Comparison of ENCODE assay signal across 2 cellular contexts in the genomic region with DNA sequence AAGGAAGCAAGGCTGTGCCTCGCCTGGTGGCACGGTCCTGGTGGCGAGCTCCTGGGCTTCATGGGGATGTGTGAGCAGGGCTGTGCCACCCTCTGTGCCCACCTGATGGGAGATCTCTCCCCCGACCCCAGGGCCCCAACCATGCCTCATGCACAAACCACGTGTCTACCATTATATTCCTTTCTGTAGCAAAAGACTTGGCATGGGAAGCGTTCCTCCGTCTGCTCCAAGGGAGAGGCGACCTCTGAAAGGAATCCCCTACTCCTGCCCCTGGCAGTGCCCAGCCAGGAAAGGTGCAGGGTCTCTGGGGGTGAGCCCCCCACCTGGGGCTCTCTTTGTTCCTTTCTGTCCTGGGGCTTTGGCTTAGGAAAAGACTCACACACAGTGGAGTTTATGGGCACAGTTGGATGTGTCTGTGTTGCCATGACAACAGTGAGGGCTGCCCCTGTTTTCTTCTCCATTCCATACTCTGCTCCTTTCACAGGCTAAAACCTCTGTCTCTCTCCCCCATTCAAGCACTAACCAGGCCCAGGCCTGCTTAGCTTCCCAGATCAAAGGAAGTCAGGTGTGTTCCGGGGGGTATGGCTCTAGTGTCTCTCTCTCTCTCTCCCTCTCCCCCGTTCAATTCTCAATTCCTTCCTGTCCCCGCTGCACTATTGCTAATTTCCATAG.
TF ChIP-seq lines count a peak whose summit lies in the region.

No MANE protein-coding gene starts in this region.

TF ChIP-seq in SK-N-SH, 30 proteins besides CTCF, POLR2A, EP300 and RAD21 (continued from another document):
- TF ChIP-seq SMC3 (IDR thresholded peaks at IDR 0.05; ENCODE audit: low read depth, low read length), result no peak
- no peak for TF ChIP-seq ELF1 (IDR thresholded peaks at IDR 0.05)
- TF ChIP-seq, protein P1, sequence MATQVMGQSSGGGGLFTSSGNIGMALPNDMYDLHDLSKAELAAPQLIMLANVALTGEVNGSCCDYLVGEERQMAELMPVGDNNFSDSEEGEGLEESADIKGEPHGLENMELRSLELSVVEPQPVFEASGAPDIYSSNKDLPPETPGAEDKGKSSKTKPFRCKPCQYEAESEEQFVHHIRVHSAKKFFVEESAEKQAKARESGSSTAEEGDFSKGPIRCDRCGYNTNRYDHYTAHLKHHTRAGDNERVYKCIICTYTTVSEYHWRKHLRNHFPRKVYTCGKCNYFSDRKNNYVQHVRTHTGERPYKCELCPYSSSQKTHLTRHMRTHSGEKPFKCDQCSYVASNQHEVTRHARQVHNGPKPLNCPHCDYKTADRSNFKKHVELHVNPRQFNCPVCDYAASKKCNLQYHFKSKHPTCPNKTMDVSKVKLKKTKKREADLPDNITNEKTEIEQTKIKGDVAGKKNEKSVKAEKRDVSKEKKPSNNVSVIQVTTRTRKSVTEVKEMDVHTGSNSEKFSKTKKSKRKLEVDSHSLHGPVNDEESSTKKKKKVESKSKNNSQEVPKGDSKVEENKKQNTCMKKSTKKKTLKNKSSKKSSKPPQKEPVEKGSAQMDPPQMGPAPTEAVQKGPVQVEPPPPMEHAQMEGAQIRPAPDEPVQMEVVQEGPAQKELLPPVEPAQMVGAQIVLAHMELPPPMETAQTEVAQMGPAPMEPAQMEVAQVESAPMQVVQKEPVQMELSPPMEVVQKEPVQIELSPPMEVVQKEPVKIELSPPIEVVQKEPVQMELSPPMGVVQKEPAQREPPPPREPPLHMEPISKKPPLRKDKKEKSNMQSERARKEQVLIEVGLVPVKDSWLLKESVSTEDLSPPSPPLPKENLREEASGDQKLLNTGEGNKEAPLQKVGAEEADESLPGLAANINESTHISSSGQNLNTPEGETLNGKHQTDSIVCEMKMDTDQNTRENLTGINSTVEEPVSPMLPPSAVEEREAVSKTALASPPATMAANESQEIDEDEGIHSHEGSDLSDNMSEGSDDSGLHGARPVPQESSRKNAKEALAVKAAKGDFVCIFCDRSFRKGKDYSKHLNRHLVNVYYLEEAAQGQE (IDR thresholded peaks at IDR 0.05; ENCODE audit: low read depth, low read length), result no peak
- TF ChIP-seq FOSL2 (IDR thresholded peaks at IDR 0.05; ENCODE audit: borderline replicate concordance, low read depth), result no peak
- TF ChIP-seq FOXJ3 (CRISPR knock-in tag; IDR thresholded peaks at IDR 0.05), result no peak
- TF ChIP-seq NRF1 (IDR thresholded peaks at IDR 0.05; ENCODE audit: low read depth, low read length), result no peak
- TF ChIP-seq EZH2phosphoT487 (IDR thresholded peaks at IDR 0.05; ENCODE audit: borderline replicate concordance, low read depth), result no peak
- no peak for TF ChIP-seq FOXM1 (IDR thresholded peaks at IDR 0.05; ENCODE audit: low read depth)
- TF ChIP-seq, protein P2, sequence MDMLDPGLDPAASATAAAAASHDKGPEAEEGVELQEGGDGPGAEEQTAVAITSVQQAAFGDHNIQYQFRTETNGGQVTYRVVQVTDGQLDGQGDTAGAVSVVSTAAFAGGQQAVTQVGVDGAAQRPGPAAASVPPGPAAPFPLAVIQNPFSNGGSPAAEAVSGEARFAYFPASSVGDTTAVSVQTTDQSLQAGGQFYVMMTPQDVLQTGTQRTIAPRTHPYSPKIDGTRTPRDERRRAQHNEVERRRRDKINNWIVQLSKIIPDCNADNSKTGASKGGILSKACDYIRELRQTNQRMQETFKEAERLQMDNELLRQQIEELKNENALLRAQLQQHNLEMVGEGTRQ (IDR thresholded peaks at IDR 0.05; ENCODE audit: borderline replicate concordance, low read depth, low read length), result no peak
- TF ChIP-seq GATA2 (CRISPR knock-in tag; IDR thresholded peaks at IDR 0.05), result no peak

TF ChIP-seq in SK-N-SH treated with all-trans-retinoic acid at 6 μM for 48 hours, 23 proteins besides CTCF, POLR2A, EP300 and RAD21 (continued from another document):
- TF ChIP-seq ZNF70 (CRISPR knock-in tag; IDR thresholded peaks at IDR 0.05), result no peak
- TF ChIP-seq, protein P3, sequence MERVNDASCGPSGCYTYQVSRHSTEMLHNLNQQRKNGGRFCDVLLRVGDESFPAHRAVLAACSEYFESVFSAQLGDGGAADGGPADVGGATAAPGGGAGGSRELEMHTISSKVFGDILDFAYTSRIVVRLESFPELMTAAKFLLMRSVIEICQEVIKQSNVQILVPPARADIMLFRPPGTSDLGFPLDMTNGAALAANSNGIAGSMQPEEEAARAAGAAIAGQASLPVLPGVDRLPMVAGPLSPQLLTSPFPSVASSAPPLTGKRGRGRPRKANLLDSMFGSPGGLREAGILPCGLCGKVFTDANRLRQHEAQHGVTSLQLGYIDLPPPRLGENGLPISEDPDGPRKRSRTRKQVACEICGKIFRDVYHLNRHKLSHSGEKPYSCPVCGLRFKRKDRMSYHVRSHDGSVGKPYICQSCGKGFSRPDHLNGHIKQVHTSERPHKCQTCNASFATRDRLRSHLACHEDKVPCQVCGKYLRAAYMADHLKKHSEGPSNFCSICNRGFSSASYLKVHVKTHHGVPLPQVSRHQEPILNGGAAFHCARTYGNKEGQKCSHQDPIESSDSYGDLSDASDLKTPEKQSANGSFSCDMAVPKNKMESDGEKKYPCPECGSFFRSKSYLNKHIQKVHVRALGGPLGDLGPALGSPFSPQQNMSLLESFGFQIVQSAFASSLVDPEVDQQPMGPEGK (CRISPR knock-in tag; IDR thresholded peaks at IDR 0.05; ENCODE audit: borderline replicate concordance), result no peak
- TF ChIP-seq ZFP3 (CRISPR knock-in tag; IDR thresholded peaks at IDR 0.05), result no peak
- TF ChIP-seq OSR1 (CRISPR knock-in tag; IDR thresholded peaks at IDR 0.05), result no peak
- TF ChIP-seq, protein P4, sequence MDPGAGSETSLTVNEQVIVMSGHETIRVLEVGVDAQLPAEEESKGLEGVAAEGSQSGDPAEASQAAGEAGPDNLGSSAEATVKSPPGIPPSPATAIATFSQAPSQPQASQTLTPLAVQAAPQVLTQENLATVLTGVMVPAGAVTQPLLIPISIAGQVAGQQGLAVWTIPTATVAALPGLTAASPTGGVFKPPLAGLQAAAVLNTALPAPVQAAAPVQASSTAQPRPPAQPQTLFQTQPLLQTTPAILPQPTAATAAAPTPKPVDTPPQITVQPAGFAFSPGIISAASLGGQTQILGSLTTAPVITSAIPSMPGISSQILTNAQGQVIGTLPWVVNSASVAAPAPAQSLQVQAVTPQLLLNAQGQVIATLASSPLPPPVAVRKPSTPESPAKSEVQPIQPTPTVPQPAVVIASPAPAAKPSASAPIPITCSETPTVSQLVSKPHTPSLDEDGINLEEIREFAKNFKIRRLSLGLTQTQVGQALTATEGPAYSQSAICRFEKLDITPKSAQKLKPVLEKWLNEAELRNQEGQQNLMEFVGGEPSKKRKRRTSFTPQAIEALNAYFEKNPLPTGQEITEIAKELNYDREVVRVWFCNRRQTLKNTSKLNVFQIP (CRISPR knock-in tag; IDR thresholded peaks at IDR 0.05; ENCODE audit: borderline replicate concordance, low read depth), result no peak
- no peak for TF ChIP-seq ZC3H10 (CRISPR knock-in tag; IDR thresholded peaks at IDR 0.05)
- no peak for TF ChIP-seq RARB (CRISPR knock-in tag; IDR thresholded peaks at IDR 0.05)
- TF ChIP-seq ESRRG (CRISPR knock-in tag; IDR thresholded peaks at IDR 0.05), result no peak
- TF ChIP-seq PPARA (CRISPR knock-in tag; IDR thresholded peaks at IDR 0.05; ENCODE audit: borderline replicate concordance), result no peak
